ENCODE assay signal across 8 cellular contexts in genomic region chr18:500556-501405, GRCh38. TPM values are rescaled to one million over a fixed set of nuclear protein-coding genes. Genes with fewer than 3 reads are reported as not detected.
A peak's percentile ranks its signal among the peaks of the same experiment; 100 is the strongest.
DNase-seq lines count a peak whose midpoint lies in the region; ATAC-seq and TF ChIP-seq lines count a peak whose summit lies in the region.

Gene COLEC12, minus strand, starts transcription at chr18:500701. Its CDS starts 187 bp downstream, at chr18:500514.

- H2AK5ac ChIP-seq in H9 (ENCODE audit: insufficient read length, low read length) = no peak within 1 kb of the TSS

- DNase-seq in H9 = no peak
- peak; percentile 59 for DNase-seq in adipocyte (ENCODE audit: low read depth)
- DNase-seq in SIG-M5 (lab: John Stamatoyannopoulos, UW) = no peak
- DNase-seq in NCI-H1694 (lab: John Stamatoyannopoulos, UW) = no peak

- H3K27ac ChIP-seq in H9 (ENCODE audit: insufficient read length, low read depth, low read length) = no peak within 1 kb of the TSS
- H3K27ac ChIP-seq in iPS-18a (ENCODE audit: low read length) = no peak within 1 kb of the TSS
- H3K27ac ChIP-seq in skin epidermis = peak within 1 kb of the TSS in 12 of 21 experiments; percentile 1 to 72 (median 40)

- no peaks in the 10 kb centered on the region for H3K79me1 ChIP-seq in H9 (ENCODE audit: insufficient read depth, low read depth, low read length, poor library complexity, severe bottlenecking)

- H3K4me1 ChIP-seq in H9 (ENCODE audit: insufficient read depth, low read length) (no peaks in the 10 kb centered on the region), adipocyte (ENCODE audit: control insufficient read depth, insufficient read depth, low read length) (peaks cover 17% of the 10 kb centered on the region), iPS-18a (ENCODE audit: control insufficient read depth, low read depth, low read length) (peaks cover 10% of the 10 kb centered on the region)

- H2AFZ ChIP-seq in H9 (ENCODE audit: low read length) = no peak within 1 kb of the TSS

- H3K18ac ChIP-seq in H9 (ENCODE audit: insufficient read length, low read depth, low read length) = no peak within 1 kb of the TSS

- H3K36me3 ChIP-seq in adipocyte (ENCODE audit: control insufficient read depth, insufficient read depth, low read length, severe bottlenecking) (no peaks in the 10 kb centered on the region), iPS-18a (ENCODE audit: control insufficient read depth, low read depth, low read length) (no peaks in the 10 kb centered on the region)

- H3K27me3 Mint-ChIP-seq in H9 (ENCODE audit: low read depth) = peaks cover 81% of the 10 kb centered on the region

- peak within 1 kb of the TSS; percentile 76 to 92 for H3K4me3 Mint-ChIP-seq in H9

- no peak within 1 kb of the TSS for H3K4ac ChIP-seq in H9 (ENCODE audit: low read depth, low read length)

- ATAC-seq in GM21423 (IDR thresholded peaks at IDR 0.05; ENCODE audit: unreplicated experiment) = no peak
- ATAC-seq in GM21528 (IDR thresholded peaks at IDR 0.05; ENCODE audit: low FRiP score, unreplicated experiment) = no peak

- no peak for TF ChIP-seq CTCF in H9 (conservative IDR thresholded peaks at IDR 0.05)

- H3K4me3 ChIP-seq in adipocyte (ENCODE audit: low read length) (peak within 1 kb of the TSS; percentile 83), iPS-18a (ENCODE audit: low read length) (peak within 1 kb of the TSS; percentile 70), skin epidermis (peak within 1 kb of the TSS; percentile 23 to 52 (median 38))

- no peaks in the 10 kb centered on the region; a peak in 2 of 7 replicates for H3K36me3 Mint-ChIP-seq in H9 (ENCODE audit: insufficient read depth in 1 of 3, low read depth in 3 of 3)

- no peak within 1 kb of the TSS for H2BK120ac ChIP-seq in H9 (ENCODE audit: low read depth, low read length, poor library complexity, severe bottlenecking)

- no peaks in the 10 kb centered on the region for H3K79me2 ChIP-seq in H9 (ENCODE audit: insufficient read depth, low read length)

- no peaks in the 10 kb centered on the region for H3K9me3 Mint-ChIP-seq in H9

- H3K27ac Mint-ChIP-seq in H9 = no peak within 1 kb of the TSS

- no peak within 1 kb of the TSS for H3K23ac ChIP-seq in H9 (ENCODE audit: insufficient read length, low read depth, low read length)

- no peak within 1 kb of the TSS for H2BK20ac ChIP-seq in H9 (ENCODE audit: low read depth, low read length, poor library complexity, severe bottlenecking)

- no peak within 1 kb of the TSS for H4K8ac ChIP-seq in H9 (replicated peaks; ENCODE audit: insufficient read length, low read depth, low read length)

- H4K5ac ChIP-seq in H9 (ENCODE audit: insufficient read length, low read depth, low read length) = no peak within 1 kb of the TSS

- H3K4me1 Mint-ChIP-seq in H9 = peaks cover 21 to 24% of the 10 kb centered on the region in 2 experiments

- H3K9ac ChIP-seq in H9 (ENCODE audit: extremely low read depth, insufficient read length, low read length) (no peak within 1 kb of the TSS), adipocyte (ENCODE audit: low read length) (peak within 1 kb of the TSS; percentile 55), iPS-18a (ENCODE audit: low read length) (no peak within 1 kb of the TSS)

- H3T11ph ChIP-seq in H9 (ENCODE audit: low read length) = no peak within 1 kb of the TSS

- no peak within 1 kb of the TSS for H2BK15ac ChIP-seq in H9 (ENCODE audit: low read depth, low read length)

- no peak within 1 kb of the TSS for H2BK12ac ChIP-seq in H9 (ENCODE audit: insufficient read length, low read depth, low read length)

- no peak within 1 kb of the TSS for H2BK5ac ChIP-seq in H9 (ENCODE audit: insufficient read length, low read length)

- H3K27me3 ChIP-seq in H9 (ENCODE audit: insufficient read depth, low read length) (peaks cover 28% of the 10 kb centered on the region; the same call in 1 of the 2 replicates), adipocyte (replicated peaks; ENCODE audit: control insufficient read depth, insufficient read depth, low read length) (peaks cover 3% of the 10 kb centered on the region), iPS-18a (ENCODE audit: control insufficient read depth, insufficient read depth, low read length) (peaks cover 65% of the 10 kb centered on the region)

- WGBS in H9 (ENCODE audit: extremely low coverage, insufficient read length, low lambda C conversion rate) = no CpG with 5 or more reads among the region's 90 CpGs

- no peak within 1 kb of the TSS for H3K56ac ChIP-seq in H9 (ENCODE audit: insufficient read length, low read depth, low read length)

- no peaks in the 10 kb centered on the region for H4K20me1 ChIP-seq in H9 (ENCODE audit: control insufficient read depth, insufficient read depth, insufficient read length)

- no peak within 1 kb of the TSS for H4K91ac ChIP-seq in H9 (ENCODE audit: insufficient read length, low read depth, low read length)

- no peak within 1 kb of the TSS; the same call in 1 of the 2 replicates for H3K14ac ChIP-seq in H9 (ENCODE audit: insufficient read depth, low read length)

- H3K9me3 ChIP-seq in H9 (ENCODE audit: control insufficient read depth, low read depth, low read length) (no peaks in the 10 kb centered on the region), adipocyte (ENCODE audit: control insufficient read depth, low read length) (no peaks in the 10 kb centered on the region), iPS-18a (ENCODE audit: control insufficient read depth, low read depth, low read length) (no peaks in the 10 kb centered on the region)

- H3K23me2 ChIP-seq in H9 (ENCODE audit: insufficient read length, low read depth, low read length, poor library complexity, severe bottlenecking) = peaks cover 18% of the 10 kb centered on the region

- H3K4me2 ChIP-seq in H9 (ENCODE audit: insufficient read depth, insufficient read length, low read length) = peak within 1 kb of the TSS; percentile 91

RNA-seq across cellular contexts. Expression of gene COLEC12, which starts in this region (rescaled TPM):
- 0.59 and 0.70 TPM in 2 replicates for total RNA-seq in H9 (2021)

Comparison
In these comparisons a context has a peak if more than half of its experiments do, and no peak if none do; other contexts are left out.
1. H3K27ac ChIP-seq: peak in skin epidermis (12 of 21); none in H9 (single experiment) and iPS-18a (single experiment).
2. Peak in every context shown above with its lines, with median percentiles within 50 percentile points of each other: H3K4me3 ChIP-seq.